In the genomic region with DNA sequence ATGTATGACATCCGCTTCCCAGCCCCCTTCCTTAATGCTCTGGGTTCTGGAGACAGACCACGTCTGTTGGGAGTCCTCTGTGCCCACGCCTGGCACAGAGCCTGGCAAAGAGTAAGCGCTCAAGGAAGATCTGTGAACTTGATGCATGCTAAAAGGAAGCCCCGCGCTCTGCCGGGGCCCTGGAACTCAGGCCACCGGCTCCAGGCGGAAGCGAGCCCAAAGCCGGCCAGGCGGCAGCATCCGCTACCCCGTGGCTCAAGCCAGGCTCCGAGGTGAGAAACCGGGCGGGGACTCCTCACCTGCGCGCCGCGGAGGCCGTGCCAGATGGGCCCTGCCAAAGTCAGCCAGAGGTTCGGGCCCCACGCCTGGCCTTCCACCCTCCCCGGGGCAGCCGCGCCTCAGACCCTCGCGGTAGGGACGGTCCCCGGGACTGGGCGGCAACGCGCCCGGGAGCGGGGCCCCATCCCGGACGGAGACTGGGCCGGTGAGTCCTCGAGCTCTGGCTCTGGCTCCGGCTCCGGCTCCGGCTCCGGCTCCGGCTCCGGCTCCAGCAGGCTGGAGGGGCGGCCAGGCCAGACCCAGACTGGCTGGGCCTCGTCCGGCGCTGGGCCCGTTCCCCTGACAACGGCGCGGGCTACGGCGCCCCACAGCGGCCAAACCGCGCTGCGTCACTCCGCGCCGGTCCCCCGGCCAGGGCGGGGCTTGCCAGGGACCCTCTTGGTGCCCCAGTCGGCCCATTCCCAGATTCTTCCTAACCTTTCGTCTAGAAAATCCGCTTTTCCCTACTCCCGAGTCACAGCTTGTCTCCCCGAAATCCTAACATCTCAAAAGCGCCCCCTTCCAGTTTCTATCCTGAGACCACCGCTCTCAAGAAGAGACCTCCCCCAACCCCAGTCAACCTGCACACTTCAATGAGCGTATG, we compare ENCODE assay signal across 8 cellular contexts. TPM values are rescaled to one million over a fixed set of nuclear protein-coding genes. Genes with fewer than 3 reads are reported as not detected.
A peak's percentile ranks its signal among the peaks of the same experiment; 100 is the strongest.
DNase-seq lines count a peak whose midpoint lies in the region; ATAC-seq, FAIRE-seq and TF ChIP-seq lines count a peak whose summit lies in the region.

A gene with protein sequence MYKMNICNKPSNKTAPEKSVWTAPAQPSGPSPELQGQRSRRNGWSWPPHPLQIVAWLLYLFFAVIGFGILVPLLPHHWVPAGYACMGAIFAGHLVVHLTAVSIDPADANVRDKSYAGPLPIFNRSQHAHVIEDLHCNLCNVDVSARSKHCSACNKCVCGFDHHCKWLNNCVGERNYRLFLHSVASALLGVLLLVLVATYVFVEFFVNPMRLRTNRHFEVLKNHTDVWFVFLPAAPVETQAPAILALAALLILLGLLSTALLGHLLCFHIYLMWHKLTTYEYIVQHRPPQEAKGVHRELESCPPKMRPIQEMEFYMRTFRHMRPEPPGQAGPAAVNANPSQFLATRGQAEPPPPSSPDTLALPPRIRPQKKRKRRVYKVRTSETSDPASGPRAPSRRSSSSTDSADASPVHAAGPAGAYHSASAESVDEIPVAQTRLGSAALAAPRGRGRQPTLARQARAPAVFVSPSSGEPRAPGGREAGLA (minus strand): TSS at position 606 of the 922 bp plus-strand sequence. CDS start 8,702 bp downstream, outside the sequence.

- ATAC-seq in activated CD4-positive, alpha-beta T cell treated with anti-CD3 and anti-CD28 coated beads for 36 hours, result peak; percentile 93
- ATAC-seq in HG03196 (IDR thresholded peaks at IDR 0.05; ENCODE audit: unreplicated experiment) (peak; percentile 69), RWPE2 (ENCODE audit: low read depth) (peak; percentile 80), GM12878 (peak; percentile 92)

- CTCF ChIA-PET in activated CD4-positive, alpha-beta T cell treated with anti-CD3 and anti-CD28 coated beads for 36 hours (lab: Charles Lee), result interaction anchor here (0.6 to 1.5 kb wide), 7 partner anchors 8 to 247 kb away, joined by 3 to 5 read pairs (median 4); no protein-coding TSS in a partner anchor
- CTCF ChIA-PET in GM12878 (lab: Yijun Ruan, JAX), result interaction anchor here (0.5 to 1.3 kb wide), 7 partner anchors 9 to 258 kb away, joined by 3 to 5 read pairs (median 3); a partner anchor contains a TSS

- H4K20me1 ChIP-seq in GM12878 (ENCODE audit: control insufficient read depth, insufficient read depth), result 0 out of 2 replicates have a peak, but pooled peaks cover 2% of the 10 kb centered on the region

- TF ChIP-seq CTCF in RWPE2 (IDR thresholded peaks at IDR 0.05; ENCODE audit: poor library complexity, severe bottlenecking) (peak; percentile 90), GM12878 (IDR thresholded peaks at IDR 0.05 in 2 of 3, conservative IDR thresholded peaks at IDR 0.05 in 1 of 3; ENCODE audit: control insufficient read depth in 2 of 3, extremely low read depth in 1 of 3, insufficient read depth in 1 of 3, low read depth in 3 of 3, low read length in 3 of 3) (peak; percentile 44 to 60 (median 48); a peak in 5 of 6 replicates), prostate gland (IDR thresholded peaks at IDR 0.05) (peak; percentile 56 to 83 (median 68))

- peak within 1 kb of the TSS; percentile 86 for H2AFZ ChIP-seq in GM12878 (ENCODE audit: control insufficient read depth, low read depth, low read length)

- H3K4me3 Mint-ChIP-seq in activated CD4-positive, alpha-beta T cell treated with anti-CD3 and anti-CD28 coated beads for 36 hours, result peak within 1 kb of the TSS; percentile 64

- H3K27ac Mint-ChIP-seq in activated CD4-positive, alpha-beta T cell treated with anti-CD3 and anti-CD28 coated beads for 36 hours, result peak within 1 kb of the TSS; percentile 43

- intact Hi-C loops in activated CD4-positive, alpha-beta T cell treated with anti-CD3 and anti-CD28 coated beads for 36 hours (cut with DNase I, micrococcal nuclease), result loop anchor here in 1 of 2 experiments (1.0 to 10.0 kb wide), 2 partner anchors 137 to 441 kb away; a partner anchor contains a TSS
- intact Hi-C loops in GM12878 (cut with micrococcal nuclease; ENCODE audit: unreplicated experiment) (no loop called here), prostate gland (cut with DNase I) (no loop called here)

- BruUV-seq in GM12878 (replicated peaks; lab: Mats Ljungman, UMichigan), result no TSS peak

- whole genome bisulfite sequencing in GM12878 (ENCODE audit: insufficient coverage, insufficient replicate concordance, low lambda C conversion rate, missing lambda C conversion rate), result 7% methylated on average over 56 of the region's 73 CpGs
- WGBS in prostate gland, result under 1% methylated on average over 39 of the region's 73 CpGs

- H3K79me2 ChIP-seq in GM12878 (ENCODE audit: control insufficient read depth, insufficient read depth, low read length), result no peaks in the 10 kb centered on the region

- TF ChIP-seq POLR2A in GM12878 (IDR thresholded peaks at IDR 0.05; ENCODE audit: low read depth, low read length) (no peak), prostate gland (IDR thresholded peaks at IDR 0.05) (peak; percentile 61)

- TF ChIP-seq EP300 in GM12878 (IDR thresholded peaks at IDR 0.05; ENCODE audit: borderline replicate concordance in 1 of 2, control insufficient read depth in 1 of 2, low read depth in 2 of 2, low read length in 2 of 2), result no peak

- in situ Hi-C loops in GM12878 (cut with MboI), result loop anchor here (25.0 kb wide), 1 partner anchor 429 kb away; a partner anchor contains a TSS

- H3K4me1 ChIP-seq in RWPE2 (ENCODE audit: insufficient read depth, poor library complexity, severe bottlenecking), result no peaks in the 10 kb centered on the region
- peaks cover 7% of the 10 kb centered on the region; the same call in 1 of the 2 replicates for H3K4me1 ChIP-seq in GM12878 (ENCODE audit: control insufficient read depth, insufficient read depth, low read length)
- no peaks in the 10 kb centered on the region for H3K4me1 ChIP-seq in prostate gland (replicated peaks)

- peak within 1 kb of the TSS; percentile 58; the same call in 1 of the 2 replicates for H3K9ac ChIP-seq in GM12878 (ENCODE audit: control insufficient read depth, insufficient read depth, low read length)

- peaks cover 5% of the 10 kb centered on the region for H3K4me1 Mint-ChIP-seq in activated CD4-positive, alpha-beta T cell treated with anti-CD3 and anti-CD28 coated beads for 36 hours

- H3K4me2 ChIP-seq in GM12878 (ENCODE audit: control insufficient read depth, insufficient read depth), result peak within 1 kb of the TSS; percentile 87

- no peaks in the 10 kb centered on the region for H3K9me3 Mint-ChIP-seq in activated CD4-positive, alpha-beta T cell treated with anti-CD3 and anti-CD28 coated beads for 36 hours (ENCODE audit: low read depth)

- RAD21 ChIA-PET in GM12878 (lab: Charles Lee; ENCODE audit: unreplicated experiment), result no interaction called here

- H3K36me3 ChIP-seq in RWPE2 (ENCODE audit: low read depth), result no peaks in the 10 kb centered on the region
- no peaks in the 10 kb centered on the region for H3K36me3 ChIP-seq in GM12878 (ENCODE audit: control insufficient read depth in 2 of 2, insufficient read depth in 2 of 2, low read length in 1 of 2)
- no peaks in the 10 kb centered on the region for H3K36me3 ChIP-seq in prostate gland

- peak; percentile 71 for DNase-seq in activated CD4-positive, alpha-beta T cell treated with anti-CD3 and anti-CD28 coated beads for 36 hours
- no peak for DNase-seq in activated CD4-positive, alpha-beta T cell treated with anti-CD3 and anti-CD28 coated beads for 1 hour
- DNase-seq in RWPE2 (ENCODE audit: low spot score), result no peak
- DNase-seq in GM12878 (ENCODE audit: low read depth, low spot score), result no peak
- peak; percentile 86 for DNase-seq in hepatic stellate cell (ENCODE audit: low spot score)
- peak; percentile 67 for DNase-seq in prostate gland (ENCODE audit: low spot score)
- DNase-seq in SKM-1 (lab: John Stamatoyannopoulos, UW; ENCODE audit: unreplicated experiment), result no peak

- FAIRE-seq in GM12878 (lab: Jason Lieb, UNC), result no peak

- H3K9me3 ChIP-seq in RWPE2 (ENCODE audit: severe bottlenecking) (no peaks in the 10 kb centered on the region), GM12878 (replicated peaks; ENCODE audit: control insufficient read depth, insufficient read depth, low read length) (no peaks in the 10 kb centered on the region), prostate gland (no peaks in the 10 kb centered on the region)

- H3K27me3 Mint-ChIP-seq in activated CD4-positive, alpha-beta T cell treated with anti-CD3 and anti-CD28 coated beads for 36 hours, result peaks cover 25% of the 10 kb centered on the region

- no peaks in the 10 kb centered on the region for H3K27me3 ChIP-seq in RWPE2 (ENCODE audit: insufficient read depth, poor library complexity, severe bottlenecking)
- peaks cover 2 to 4% of the 10 kb centered on the region in 2 experiments; a peak in 3 of 4 replicates for H3K27me3 ChIP-seq in GM12878 (replicated peaks in 1 of 2; ENCODE audit: control insufficient read depth in 2 of 2, insufficient read depth in 2 of 2, low read length in 1 of 2)
- H3K27me3 ChIP-seq in prostate gland (replicated peaks; ENCODE audit: insufficient read depth), result no peaks in the 10 kb centered on the region

- H3K36me3 Mint-ChIP-seq in activated CD4-positive, alpha-beta T cell treated with anti-CD3 and anti-CD28 coated beads for 36 hours (ENCODE audit: low read depth), result no peaks in the 10 kb centered on the region

- H3K27ac ChIP-seq in RWPE2 (ENCODE audit: poor library complexity, severe bottlenecking) (peak within 1 kb of the TSS; percentile 11), GM12878 (ENCODE audit: control insufficient read depth, insufficient read depth) (no peak within 1 kb of the TSS), prostate gland (peak within 1 kb of the TSS; percentile 94)

- peak within 1 kb of the TSS; percentile 67 for H3K4me3 ChIP-seq in RWPE2 (ENCODE audit: severe bottlenecking)
- peak within 1 kb of the TSS; percentile 68; the same call in 1 of the 2 replicates for H3K4me3 ChIP-seq in GM12878
- peak within 1 kb of the TSS; percentile 76 to 83 for H3K4me3 ChIP-seq in prostate gland

- POLR2A ChIA-PET in activated CD4-positive, alpha-beta T cell treated with anti-CD3 and anti-CD28 coated beads for 36 hours (lab: Charles Lee), result interaction anchor here (0.7 kb wide), 1 partner anchor 160 kb away, joined by 3 read pairs; no protein-coding TSS in a partner anchor
- POLR2A ChIA-PET in GM12878 (lab: Charles Lee), result no interaction called here

- SMC1A ChIA-PET in GM12878 (lab: Charles Lee; ENCODE audit: uncharacterized antibody, unreplicated experiment), result interaction anchor here (1.0 to 2.3 kb wide), 3 partner anchors 10 to 68 kb away, joined by 3 to 5 read pairs (median 3); no protein-coding TSS in a partner anchor

- peak; percentile 41 for TF ChIP-seq RAD21 in GM12878 (IDR thresholded peaks at IDR 0.05; ENCODE audit: insufficient read depth, low read depth, low read length)

RNA-seq across cellular contexts. Expression of the gene that starts here (rescaled TPM):
- under 1 TPM; 0.58 to 0.98 TPM for total RNA-seq in activated CD4-positive, alpha-beta T cell treated with anti-CD3 and anti-CD28 coated beads for 36 hours
- total RNA-seq in GM12878 (2013; cell fraction: nucleolus; rRNA removed), result 0.65 and 1.3 TPM in 2 replicates
- total RNA-seq in GM12878 (2014; rRNA removed) (0.93 and 1.2 TPM in 2 replicates), GM12878 (2014; rRNA removed; fragmentation: Illumina TruSeq; extraction: Trizol) (0.31 TPM in 1 of 2 replicates, not detected in the other), GM12878 (2021) (0.53 and 0.77 TPM in 2 replicates), prostate gland (10 to 100 TPM; 20.3 to 69.8 TPM)
- not detected for polyA plus RNA-seq in GM12878 (2011; ENCODE audit: low read depth)
- polyA plus RNA-seq in GM12878 (2011; rRNA removed) (0.07 TPM in 1 of 2 replicates, not detected in the other), GM12878 (2014; fragmentation: Illumina TruSeq; extraction: Trizol) (0.24 and 0.78 TPM in 2 replicates), GM12878 (2014; fragmentation: Nextera tagmentation; extraction: Ambion mirVana) (not detected), GM12878 (2014; rRNA removed) (0.83 and 1.1 TPM in 2 replicates), GM12878 (2016; fragmentation: Nextera tagmentation; extraction: Ambion mirVana) (1 to 10 TPM in 1 of 2 experiments, under 1 TPM in 1; 0.55 to 1.0 TPM)
- polyA plus RNA-seq in GM12878 (2011; cell fraction: cytosol; rRNA removed), result 0.08 and 0.15 TPM in 2 replicates
- polyA plus RNA-seq in GM12878 (2011; cell fraction: nucleus; rRNA removed), result 0.50 and 0.52 TPM in 2 replicates
- 0.31 and 0.53 TPM in 2 replicates for polyA plus RNA-seq in GM12878 (2012)
- 0.44 TPM in 1 of 2 replicates, not detected in the other for polyA minus RNA-seq in GM12878 (2011; rRNA and poly(A)+ RNA removed)
- not detected in 2 replicates for polyA minus RNA-seq in GM12878 (2011; cell fraction: cytosol; rRNA and poly(A)+ RNA removed)
- polyA minus RNA-seq in GM12878 (2011; cell fraction: nucleus; rRNA and poly(A)+ RNA removed), result 0.67 TPM in 1 of 2 replicates, not detected in the other

Comparison
In these comparisons a context has a peak if more than half of its experiments do, and no peak if none do; other contexts are left out.
1. RNA of the gene that starts here (total RNA-seq): 20.3 to 69.8 TPM in prostate gland; 0.58 to 0.98 TPM in activated CD4-positive, alpha-beta T cell treated with anti-CD3 and anti-CD28 coated beads for 36 hours and 0.31 to 1.3 TPM in GM12878; every median in the first group is over 4 times any median in the second.
2. Peak in DNase-seq and ATAC-seq in activated CD4-positive, alpha-beta T cell treated with anti-CD3 and anti-CD28 coated beads for 36 hours; RNA of the gene not detected or under 1 TPM.
3. DNase-seq: peak in hepatic stellate cell (single experiment) and prostate gland (single experiment); none in activated CD4-positive, alpha-beta T cell treated with anti-CD3 and anti-CD28 coated beads for 1 hour (single experiment), RWPE2 (single experiment), GM12878 (single experiment) and SKM-1 (single experiment).
4. Peak in every context shown above with its lines, with median percentiles within 50 percentile points of each other: ATAC-seq, H3K4me3 ChIP-seq and CTCF ChIP-seq.